27 cellular contexts compared by ENCODE assay signal in genomic region chr22:21700822-21701221, GRCh38.
"Had no signal": no experiment of that assay in that cellular context is flagged by ENCODE, and none has a peak within 500 bp of the region (broad histone marks: within the 10 kb centered on the region; RNA-seq: fewer than 3 reads in every experiment).

No MANE protein-coding gene starts in this region.

- H3K4me1 Mint-ChIP-seq: stimulated activated effector memory CD8-positive, alpha-beta T cell treated with anti-CD3 and anti-CD28 coated beads, Interleukin-12 subunit alpha, Interleukin-12 subunit beta, amount 100 ng/mL, for 72 hours; WTC11 had no signal

- H3K4me1 ChIP-seq: suprapubic skin, transverse colon, vagina had no signal

- FAIRE-seq: frontal cortex, islet of Langerhans had no signal

- H3K36me3 Mint-ChIP-seq: natural killer cell treated with Interleukin-12 subunit alpha and Interleukin-12 subunit beta and Interleukin-15 and Interleukin-18, amount 100 ng/mL, for 72 hours had no signal

- H3K27ac ChIP-seq: neutrophil, ovary, psoas muscle, stomach, suprapubic skin, transverse colon, vagina had no signal

- H3K9me3 ChIP-seq: esophagus muscularis mucosa, neutrophil, ovary, psoas muscle, stomach, suprapubic skin, transverse colon, vagina had no signal

- ATAC-seq: left ventricle myocardium superior; natural killer cell treated with Interleukin-12 subunit alpha and Interleukin-12 subunit beta and Interleukin-15 and Interleukin-18, amount 100 ng/mL, for 72 hours; psoas muscle; right cardiac atrium; stimulated activated effector memory CD8-positive, alpha-beta T cell treated with anti-CD3 and anti-CD28 coated beads, Interleukin-12 subunit alpha, Interleukin-12 subunit beta, amount 100 ng/mL, for 72 hours; WTC11 had no signal

- H3K9me3 Mint-ChIP-seq: brain; natural killer cell treated with Interleukin-12 subunit alpha and Interleukin-12 subunit beta and Interleukin-15 and Interleukin-18, amount 100 ng/mL, for 72 hours; stimulated activated effector memory CD8-positive, alpha-beta T cell treated with anti-CD3 and anti-CD28 coated beads, Interleukin-12 subunit alpha, Interleukin-12 subunit beta, amount 100 ng/mL, for 72 hours; WTC11 had no signal

- DNase-seq: activated naive CD4-positive, alpha-beta T cell treated with Interleukin-2 at 50 U/mL for 16 hours; activated T-cell treated with anti-CD3 and anti-CD28 coated beads, Interleukin-2, amount 50 U/mL, for 1 hour; aorta; central memory CD4-positive, alpha-beta T cell; dermis blood vessel endothelial cell; effector CD8-positive, alpha-beta T cell; hippocampal formation; left ventricle myocardium superior; mammary epithelial cell; midbrain; ovary; psoas muscle; stimulated activated CD4-positive, alpha-beta T cell treated with anti-CD3 and anti-CD28 coated beads, Interleukin-12 subunit alpha, Interleukin-12 subunit beta, amount 100 ng/mL, for 4 hours; stomach; T1000; transverse colon had no signal

- H3K36me3 ChIP-seq: ovary had no signal

- H3K27ac Mint-ChIP-seq: stimulated activated effector memory CD8-positive, alpha-beta T cell treated with anti-CD3 and anti-CD28 coated beads, Interleukin-12 subunit alpha, Interleukin-12 subunit beta, amount 100 ng/mL, for 72 hours; WTC11 had no signal

- H3K4me3 Mint-ChIP-seq: brain; natural killer cell treated with Interleukin-12 subunit alpha and Interleukin-12 subunit beta and Interleukin-15 and Interleukin-18, amount 100 ng/mL, for 72 hours; stimulated activated effector memory CD8-positive, alpha-beta T cell treated with anti-CD3 and anti-CD28 coated beads, Interleukin-12 subunit alpha, Interleukin-12 subunit beta, amount 100 ng/mL, for 72 hours; WTC11 had no signal

- H3K27me3 ChIP-seq: esophagus muscularis mucosa, neutrophil, ovary, stomach, suprapubic skin, transverse colon, vagina had no signal

- H3K4me3 ChIP-seq: esophagus muscularis mucosa, ovary, psoas muscle, stomach, suprapubic skin, transverse colon, vagina had no signal

- H3K27me3 Mint-ChIP-seq: natural killer cell treated with Interleukin-12 subunit alpha and Interleukin-12 subunit beta and Interleukin-15 and Interleukin-18, amount 100 ng/mL, for 72 hours had no signal
